ENCODE assay signal across 16 cellular contexts in genomic region chr7:158473238-158473637, GRCh38.
DNase-seq lines count a peak whose midpoint lies in the region; ATAC-seq and TF ChIP-seq lines count a peak whose summit lies in the region.
"Had no signal": no experiment of that assay in that cellular context is flagged by ENCODE, and none has a peak within 500 bp of the region (broad histone marks: within the 10 kb centered on the region; RNA-seq: fewer than 3 reads in every experiment).

No MANE protein-coding gene starts in this region.

- H3K4me1 ChIP-seq in neuron (ENCODE audit: insufficient read depth, low read length), result peaks cover 21% of the 10 kb centered on the region
- H3K4me1 ChIP-seq: breast epithelium had no signal

- no peaks in the 10 kb centered on the region for H3K27me3 Mint-ChIP-seq in WTC11 (ENCODE audit: low read depth)
- H3K27me3 Mint-ChIP-seq in activated CD4-positive, alpha-beta T cell treated with anti-CD3 and anti-CD28 coated beads, Interleukin-2, amount 10 ng/mL, durations not matched to agents 7 days and 5 days, result no peaks in the 10 kb centered on the region
- H3K27me3 Mint-ChIP-seq in effector memory CD8-positive, alpha-beta T cell, result peaks cover 32 to 52% of the 10 kb centered on the region in 2 donors

- H3K27ac Mint-ChIP-seq in WTC11, result peak overlapping the region; percentile 82
- H3K27ac Mint-ChIP-seq in activated CD4-positive, alpha-beta T cell treated with anti-CD3 and anti-CD28 coated beads, Interleukin-2, amount 10 ng/mL, durations not matched to agents 7 days and 5 days, result no peak overlapping the region
- no peak overlapping the region for H3K27ac Mint-ChIP-seq in effector memory CD8-positive, alpha-beta T cell
- H3K27ac Mint-ChIP-seq: activated CD4-positive, alpha-beta memory T cell treated with anti-CD3 and anti-CD28 coated beads for 36 hours; activated T-helper 2 cell treated with anti-CD3 and anti-CD28 coated beads, Interferon-gamma antibody, Interleukin-2, Interleukin-4, amounts not matched to agents 10 μg/mL and 5 μg/mL and 100 μg/mL, durations not matched to agents 14 hours and 24 hours and 36 hours; T-helper 2 cell treated with Interferon-gamma antibody and Interleukin-4, amounts not matched to agents 5 μg/mL and 100 μg/mL, for 36 hours had no signal

- TF ChIP-seq CTCF in WTC11 (IDR thresholded peaks at IDR 0.05), result no peak

- no peaks in the 10 kb centered on the region for H3K36me3 Mint-ChIP-seq in WTC11
- H3K36me3 Mint-ChIP-seq in activated CD4-positive, alpha-beta T cell treated with anti-CD3 and anti-CD28 coated beads, Interleukin-2, amount 10 ng/mL, durations not matched to agents 7 days and 5 days (ENCODE audit: low read depth), result no peaks in the 10 kb centered on the region
- H3K36me3 Mint-ChIP-seq in effector memory CD8-positive, alpha-beta T cell (ENCODE audit: insufficient read depth), result no peaks in the 10 kb centered on the region
- H3K36me3 Mint-ChIP-seq: activated CD4-positive, alpha-beta memory T cell treated with anti-CD3 and anti-CD28 coated beads for 36 hours; naive thymus-derived CD8-positive, alpha-beta T cell had no signal

- peak; percentile 83 for DNase-seq in NCI-H2029 (lab: John Stamatoyannopoulos, UW)
- no peak for DNase-seq in WTC11 (ENCODE audit: low spot score)
- DNase-seq in activated CD4-positive, alpha-beta T cell treated with anti-CD3 and anti-CD28 coated beads, Interleukin-2, amount 10 ng/mL, durations not matched to agents 7 days and 5 days, result no peak
- no peak for DNase-seq in activated CD4-positive, alpha-beta T cell treated with anti-CD3 and anti-CD28 coated beads, Interleukin-2, amount 50 U/mL, for 48 hours
- no peak for DNase-seq in effector memory CD8-positive, alpha-beta T cell
- DNase-seq: activated CD4-positive, alpha-beta memory T cell treated with anti-CD3 and anti-CD28 coated beads for 36 hours; naive thymus-derived CD8-positive, alpha-beta T cell; NCI-H146; PC-9; small intestine had no signal

- POLR2A ChIA-PET in WTC11 (lab: Charles Lee), result no interaction called here
- POLR2A ChIA-PET in activated CD4-positive, alpha-beta T cell treated with anti-CD3 and anti-CD28 coated beads, Interleukin-2, amount 10 ng/mL, durations not matched to agents 7 days and 5 days (lab: Charles Lee), result no interaction called here

- H3K36me3 ChIP-seq in neuron (ENCODE audit: insufficient read depth, low read length), result no peaks in the 10 kb centered on the region
- H3K36me3 ChIP-seq: breast epithelium had no signal

- H3K9me3 Mint-ChIP-seq in WTC11, result no peaks in the 10 kb centered on the region
- no peaks in the 10 kb centered on the region for H3K9me3 Mint-ChIP-seq in activated CD4-positive, alpha-beta T cell treated with anti-CD3 and anti-CD28 coated beads, Interleukin-2, amount 10 ng/mL, durations not matched to agents 7 days and 5 days
- H3K9me3 Mint-ChIP-seq in effector memory CD8-positive, alpha-beta T cell, result no peaks in the 10 kb centered on the region
- H3K9me3 Mint-ChIP-seq: activated CD4-positive, alpha-beta memory T cell treated with anti-CD3 and anti-CD28 coated beads for 36 hours; activated T-helper 2 cell treated with anti-CD3 and anti-CD28 coated beads, Interferon-gamma antibody, Interleukin-2, Interleukin-4, amounts not matched to agents 10 μg/mL and 5 μg/mL and 100 μg/mL, durations not matched to agents 14 hours and 24 hours and 36 hours; naive thymus-derived CD8-positive, alpha-beta T cell; T-helper 2 cell treated with Interferon-gamma antibody and Interleukin-4, amounts not matched to agents 5 μg/mL and 100 μg/mL, for 36 hours had no signal

- no peak overlapping the region for H3K4me3 Mint-ChIP-seq in WTC11
- H3K4me3 Mint-ChIP-seq in activated CD4-positive, alpha-beta T cell treated with anti-CD3 and anti-CD28 coated beads, Interleukin-2, amount 10 ng/mL, durations not matched to agents 7 days and 5 days, result no peak overlapping the region
- no peak overlapping the region for H3K4me3 Mint-ChIP-seq in effector memory CD8-positive, alpha-beta T cell
- H3K4me3 Mint-ChIP-seq: activated CD4-positive, alpha-beta memory T cell treated with anti-CD3 and anti-CD28 coated beads for 36 hours; naive thymus-derived CD8-positive, alpha-beta T cell; T-helper 2 cell treated with Interferon-gamma antibody and Interleukin-4, amounts not matched to agents 5 μg/mL and 100 μg/mL, for 36 hours had no signal

- H3K4me3 ChIP-seq in neuron (ENCODE audit: low read length), result peak overlapping the region; percentile 36
- H3K4me3 ChIP-seq: breast epithelium, PC-9 had no signal

- peak overlapping the region; percentile 63 for H2AFZ ChIP-seq in neuron (ENCODE audit: low read depth, low read length)
- H2AFZ ChIP-seq: PC-9 had no signal

- ATAC-seq in GM19467 (IDR thresholded peaks at IDR 0.05; ENCODE audit: unreplicated experiment) (peak; percentile 58), WTC11 (no peak; the same call in 1 of the 2 replicates), HG02938 (IDR thresholded peaks at IDR 0.05; ENCODE audit: unreplicated experiment) (no peak)
- ATAC-seq in effector memory CD8-positive, alpha-beta T cell (replicated peaks), result no peak
- ATAC-seq: naive thymus-derived CD8-positive, alpha-beta T cell had no signal

- H3K27me3 ChIP-seq in neuron (ENCODE audit: insufficient read depth, low read length), result no peaks in the 10 kb centered on the region

- H3K9me3 ChIP-seq in neuron (ENCODE audit: low read length), result no peaks in the 10 kb centered on the region
- H3K9me3 ChIP-seq: breast epithelium had no signal

- CTCF ChIA-PET in WTC11 (lab: Charles Lee), result interaction anchor here (1.0 to 1.4 kb wide), 2 partner anchors 16 to 59 kb away, joined by 3 to 5 read pairs; no protein-coding TSS in a partner anchor
- CTCF ChIA-PET in activated CD4-positive, alpha-beta T cell treated with anti-CD3 and anti-CD28 coated beads, Interleukin-2, amount 10 ng/mL, durations not matched to agents 7 days and 5 days (lab: Charles Lee), result no interaction called here

- peaks cover 55% of the 10 kb centered on the region for H3K4me1 Mint-ChIP-seq in WTC11
- H3K4me1 Mint-ChIP-seq in activated CD4-positive, alpha-beta T cell treated with anti-CD3 and anti-CD28 coated beads, Interleukin-2, amount 10 ng/mL, durations not matched to agents 7 days and 5 days, result peaks cover 2% of the 10 kb centered on the region
- peaks cover 0 to 5% of the 10 kb centered on the region in 2 donors for H3K4me1 Mint-ChIP-seq in effector memory CD8-positive, alpha-beta T cell (ENCODE audit: low read depth in 2 of 2)

TF ChIP-seq in WTC11, 78 proteins besides CTCF, POLR2A, EP300 and RAD21:
- TF ChIP-seq ELF4 (CRISPR knock-in tag; IDR thresholded peaks at IDR 0.05; ENCODE audit: low read depth) (no peak), ZNF396 (CRISPR knock-in tag; IDR thresholded peaks at IDR 0.05; ENCODE audit: borderline replicate concordance) (no peak), PRRX2 (CRISPR knock-in tag; IDR thresholded peaks at IDR 0.05) (no peak)
